ENCODE assay signal across 13 cellular contexts in the genomic region with DNA sequence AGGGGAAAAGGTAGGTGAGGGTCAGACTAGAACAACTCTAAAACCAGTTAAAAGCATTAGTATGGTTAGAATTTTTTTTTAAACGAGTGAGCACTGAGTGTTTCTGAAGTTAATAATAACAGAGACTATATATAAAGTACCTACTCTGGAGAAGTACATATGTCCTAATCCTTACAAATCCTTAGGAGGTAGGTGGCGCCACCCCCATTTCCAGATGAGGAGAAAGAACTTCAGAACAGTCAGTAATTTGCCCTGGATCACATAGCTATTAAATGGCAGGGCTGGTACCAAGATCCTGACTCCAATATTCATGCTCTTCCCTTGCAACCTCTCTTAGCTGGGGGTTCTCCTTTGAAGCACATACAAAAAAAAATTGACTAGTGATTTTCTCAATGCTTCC.
A peak's percentile ranks its signal among the peaks of the same experiment; 100 is the strongest.
DNase-seq lines count a peak whose midpoint lies in the region; ATAC-seq, FAIRE-seq and TF ChIP-seq lines count a peak whose summit lies in the region.
"Had no signal": no experiment of that assay in that cellular context is flagged by ENCODE, and none has a peak within 500 bp of the region (broad histone marks: within the 10 kb centered on the region; RNA-seq: fewer than 3 reads in every experiment).

No MANE protein-coding gene starts in this region.

- H3K79me2 ChIP-seq in MM.1S (ENCODE audit: low read length) = no peaks in the 10 kb centered on the region

- no peak overlapping the region for H3K27ac ChIP-seq in MM.1S (ENCODE audit: low read length)
- H3K27ac ChIP-seq: body of pancreas, gastroesophageal sphincter, HL-60, skin epidermis had no signal

- no peak overlapping the region for H2AFZ ChIP-seq in MM.1S (ENCODE audit: low read length)

- DNase-seq in NCI-H146 (lab: John Stamatoyannopoulos, UW) (peak; percentile 3), NCI-H146 treated with DMSO at 0.1 percent for 48 hours (lab: John Stamatoyannopoulos, UW; ENCODE audit: unreplicated experiment) (no peak), MM.1S (no peak), cardiac fibroblast (ENCODE audit: low read depth in 2 of 2) (peak; percentile 26 to 29), putamen (ENCODE audit: low spot score) (peak; percentile 33), GM12891 (ENCODE audit: insufficient read length, low spot score) (no peak)
- DNase-seq in activated CD8-positive, alpha-beta memory T cell treated with anti-CD3 and anti-CD28 coated beads, Interleukin-2, amount 50 U/mL, for 48 hours = no peak
- DNase-seq: NCI-H2171 had no signal

- H3K4me1 ChIP-seq in MM.1S (ENCODE audit: low read length) = peaks cover 10% of the 10 kb centered on the region; the same call in 1 of the 2 replicates
- H3K4me1 ChIP-seq: body of pancreas had no signal

- no peaks in the 10 kb centered on the region for H3K27me3 ChIP-seq in MM.1S (replicated peaks; ENCODE audit: insufficient read depth, low read length)
- H3K27me3 ChIP-seq: body of pancreas, gastroesophageal sphincter had no signal

- H3K4me3 ChIP-seq in MM.1S (ENCODE audit: low read length) (no peak overlapping the region), cardiac fibroblast (replicated peaks in 1 of 2; ENCODE audit: low read depth in 2 of 2, low read length in 2 of 2) (no peak overlapping the region)
- H3K4me3 ChIP-seq: body of pancreas, gastroesophageal sphincter, skin epidermis had no signal

- FAIRE-seq in GM12891 (lab: Jason Lieb, UNC) = no peak

- H3K9me3 ChIP-seq in MM.1S (replicated peaks; ENCODE audit: insufficient read depth, low read length) = no peaks in the 10 kb centered on the region
- H3K9me3 ChIP-seq: body of pancreas, gastroesophageal sphincter had no signal

- H4K20me1 ChIP-seq in MM.1S (ENCODE audit: insufficient read depth, low read length) = no peaks in the 10 kb centered on the region

- no peak overlapping the region for H3K9ac ChIP-seq in MM.1S (ENCODE audit: low read length)

- no peak for TF ChIP-seq POLR2A in GM12891 (IDR thresholded peaks at IDR 0.05; ENCODE audit: low read depth, low read length)

- H3K9me2 ChIP-seq in MM.1S (replicated peaks; ENCODE audit: insufficient read depth, low read length) = no peaks in the 10 kb centered on the region

- no peaks in the 10 kb centered on the region for H3F3A ChIP-seq in MM.1S (ENCODE audit: insufficient read depth, low read length)

- no peak for ATAC-seq in GM21515 (IDR thresholded peaks at IDR 0.05; ENCODE audit: unreplicated experiment)
- ATAC-seq: body of pancreas, gastroesophageal sphincter had no signal

- no peak overlapping the region for H3K4me2 ChIP-seq in MM.1S (ENCODE audit: low read depth, low read length)

- TF ChIP-seq CTCF in MM.1S (IDR thresholded peaks at IDR 0.05; ENCODE audit: low read length) = 0 out of 2 replicates have a peak, but pooled peaks have one; percentile 4
- TF ChIP-seq CTCF in cardiac fibroblast (IDR thresholded peaks at IDR 0.05; ENCODE audit: low read depth, low read length) = peak; percentile 29

- no peaks in the 10 kb centered on the region for H3K36me3 ChIP-seq in MM.1S (replicated peaks; ENCODE audit: insufficient read depth, low read length)

TF ChIP-seq in GM12891, 5 proteins besides CTCF, POLR2A, EP300 and RAD21:
- TF ChIP-seq PAX5 (IDR thresholded peaks at IDR 0.05; ENCODE audit: insufficient read depth, low read length, severe bottlenecking) = no peak
- TF ChIP-seq TAF1 (IDR thresholded peaks at IDR 0.05; ENCODE audit: low read depth, low read length) = no peak
- TF ChIP-seq POU2F2 (IDR thresholded peaks at IDR 0.05; ENCODE audit: low read depth, low read length) = no peak
- TF ChIP-seq SPI1 (IDR thresholded peaks at IDR 0.05; ENCODE audit: low read depth, low read length) = no peak
- no peak for TF ChIP-seq POLR2AphosphoS5 (IDR thresholded peaks at IDR 0.05; ENCODE audit: low read depth, low read length)
TF ChIP-seq in GM12891: peak in this region for 0.

Comparison
In these comparisons a context has a peak if more than half of its experiments do, and no peak if none do; other contexts are left out.
1. DNase-seq: peak in NCI-H146 (single experiment), cardiac fibroblast (2 of 2) and putamen (single experiment); none in NCI-H146 treated with DMSO at 0.1 percent for 48 hours (single experiment), MM.1S (single experiment), activated CD8-positive, alpha-beta memory T cell treated with anti-CD3 and anti-CD28 coated beads, Interleukin-2, amount 50 U/mL, for 48 hours (single experiment) and GM12891 (single experiment).